ENCODE assay signal across 28 cellular contexts in genomic region chr5:110104728-110105127, GRCh38.
"Had no signal": no experiment of that assay in that cellular context is flagged by ENCODE, and none has a peak within 500 bp of the region (broad histone marks: within the 10 kb centered on the region; RNA-seq: fewer than 3 reads in every experiment).

No MANE protein-coding gene starts in this region.

- H3K4me3 Mint-ChIP-seq: activated CD4-positive, alpha-beta T cell treated with anti-CD3 and anti-CD28 coated beads, Interleukin-2, amount 10 ng/mL, durations not matched to agents 7 days and 5 days; activated CD8-positive, alpha-beta memory T cell treated with anti-CD3 and anti-CD28 coated beads, Interleukin-2, amount 10 ng/mL, durations not matched to agents 7 days and 5 days; activated CD8-positive, alpha-beta T cell treated with anti-CD3 and anti-CD28 coated beads for 36 hours; effector memory CD8-positive, alpha-beta T cell; natural killer cell; T-helper 2 cell treated with Interferon-gamma antibody and Interleukin-4, amounts not matched to agents 5 μg/mL and 100 μg/mL, for 36 hours had no signal

- H3K36me3 Mint-ChIP-seq: activated CD8-positive, alpha-beta memory T cell treated with anti-CD3 and anti-CD28 coated beads, Interleukin-2, amount 10 ng/mL, durations not matched to agents 7 days and 5 days; immature natural killer cell; natural killer cell; T-cell had no signal

- H3K36me3 ChIP-seq: ascending aorta, colonic mucosa, lower lobe of right lung, neutrophil, ovary, prostate gland, tibial artery, WERI-Rb-1 had no signal

- H3K4me3 ChIP-seq: ascending aorta, colonic mucosa, dorsolateral prefrontal cortex, hepatocyte, lower lobe of right lung, ovary, prostate gland, tibial artery had no signal

- ATAC-seq: activated CD8-positive, alpha-beta memory T cell treated with anti-CD3 and anti-CD28 coated beads, Interleukin-2, amount 10 ng/mL, durations not matched to agents 7 days and 5 days; effector memory CD8-positive, alpha-beta T cell; esophagus mucosa; lower lobe of right lung had no signal

- H3K79me2 ChIP-seq: hepatocyte had no signal

- H3K27ac ChIP-seq: ascending aorta, colonic mucosa, dorsolateral prefrontal cortex, hepatocyte, lower lobe of right lung, neutrophil, ovary, prostate gland, tibial artery, WERI-Rb-1 had no signal

- H3K4me1 ChIP-seq: colonic mucosa, lower lobe of right lung, prostate gland had no signal

- FAIRE-seq: endothelial cell of umbilical vein, frontal cortex had no signal

- H3K27me3 Mint-ChIP-seq: activated CD4-positive, alpha-beta T cell treated with anti-CD3 and anti-CD28 coated beads, Interleukin-2, amount 10 ng/mL, durations not matched to agents 7 days and 5 days; activated CD8-positive, alpha-beta memory T cell treated with anti-CD3 and anti-CD28 coated beads, Interleukin-2, amount 10 ng/mL, durations not matched to agents 7 days and 5 days; activated CD8-positive, alpha-beta T cell treated with anti-CD3 and anti-CD28 coated beads for 36 hours; T-cell had no signal

- DNase-seq: activated CD4-positive, alpha-beta T cell treated with anti-CD3 and anti-CD28 coated beads, Interleukin-2, amount 10 ng/mL, durations not matched to agents 7 days and 5 days; activated CD4-positive, CD25-positive, alpha-beta regulatory T cell treated with anti-CD3 and anti-CD28 coated beads, Interleukin-2, amount 50 U/mL, for 72 hours; activated CD8-positive, alpha-beta memory T cell treated with anti-CD3 and anti-CD28 coated beads, Interleukin-2, amount 10 ng/mL, durations not matched to agents 7 days and 5 days; activated gamma-delta T cell treated with Interleukin-2 at 50 U/mL for 16 hours; activated T-cell treated with anti-CD3 and anti-CD28 coated beads for 4 hours; central memory CD4-positive, alpha-beta T cell; colonic mucosa; dorsolateral prefrontal cortex; effector memory CD8-positive, alpha-beta T cell; glutamatergic neuron; lower lobe of right lung; natural killer cell; ovary; stimulated activated CD4-positive, alpha-beta T cell treated with anti-CD3 and anti-CD28 coated beads, Interleukin-4, amount 100 ng/mL, for 24 hours; T-cell; tibial artery; WERI-Rb-1 had no signal

- H2AFZ ChIP-seq: hepatocyte had no signal

- H3K9me3 ChIP-seq: ascending aorta, colonic mucosa, lower lobe of right lung, neutrophil, ovary, prostate gland, tibial artery had no signal

- H3K27me3 ChIP-seq: ascending aorta, colonic mucosa, hepatocyte, neutrophil, ovary, tibial artery had no signal

- H3K9me3 Mint-ChIP-seq: activated CD4-positive, alpha-beta T cell treated with anti-CD3 and anti-CD28 coated beads, Interleukin-2, amount 10 ng/mL, durations not matched to agents 7 days and 5 days; activated CD8-positive, alpha-beta T cell treated with anti-CD3 and anti-CD28 coated beads for 36 hours; effector memory CD8-positive, alpha-beta T cell; immature natural killer cell; natural killer cell; stimulated activated naive CD8-positive, alpha-beta T cell treated with anti-CD3 and anti-CD28 coated beads, Interleukin-15, Interleukin-2, amounts not matched to agents 100 ng/mL and 50 ng/mL, for 24 hours; T-cell; T-helper 2 cell treated with Interferon-gamma antibody and Interleukin-4, amounts not matched to agents 5 μg/mL and 100 μg/mL, for 36 hours had no signal

- H3K27ac Mint-ChIP-seq: activated CD4-positive, alpha-beta T cell treated with anti-CD3 and anti-CD28 coated beads, Interleukin-2, amount 10 ng/mL, durations not matched to agents 7 days and 5 days; activated CD8-positive, alpha-beta memory T cell treated with anti-CD3 and anti-CD28 coated beads, Interleukin-2, amount 10 ng/mL, durations not matched to agents 7 days and 5 days; activated CD8-positive, alpha-beta T cell treated with anti-CD3 and anti-CD28 coated beads for 36 hours; effector memory CD8-positive, alpha-beta T cell; immature natural killer cell; natural killer cell; T-cell; T-helper 2 cell treated with Interferon-gamma antibody and Interleukin-4, amounts not matched to agents 5 μg/mL and 100 μg/mL, for 36 hours had no signal
